ENCODE assay signal across 25 cellular contexts in the genomic region with DNA sequence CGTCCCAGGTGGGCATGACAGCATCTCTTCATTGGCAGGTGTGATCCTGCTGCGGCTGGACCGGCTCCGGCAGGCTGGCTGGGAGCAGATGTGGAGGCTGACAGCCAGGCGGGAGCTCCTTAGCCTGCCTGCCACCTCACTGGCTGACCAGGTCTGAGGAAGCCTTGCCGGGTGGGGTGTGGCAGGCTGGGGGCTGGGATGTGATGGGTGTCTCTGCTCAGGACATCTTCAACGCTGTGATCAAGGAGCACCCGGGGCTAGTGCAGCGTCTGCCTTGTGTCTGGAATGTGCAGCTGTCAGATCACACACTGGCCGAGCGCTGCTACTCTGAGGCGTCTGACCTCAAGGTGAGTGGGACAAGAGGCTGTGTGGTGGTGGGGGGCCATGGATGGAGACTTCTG. TPM values are rescaled to one million over a fixed set of nuclear protein-coding genes. Genes with fewer than 3 reads are reported as not detected.
DNase-seq lines count a peak whose midpoint lies in the region; ATAC-seq and TF ChIP-seq lines count a peak whose summit lies in the region.
"Had no signal": no experiment of that assay in that cellular context is flagged by ENCODE, and none has a peak within 500 bp of the region (broad histone marks: within the 10 kb centered on the region; RNA-seq: fewer than 3 reads in every experiment).

No MANE protein-coding gene starts in this region.

- peaks cover 32% of the 10 kb centered on the region for H3K4me1 Mint-ChIP-seq in activated CD8-positive, alpha-beta memory T cell treated with anti-CD3 and anti-CD28 coated beads, Interleukin-2, amount 10 ng/mL, durations not matched to agents 7 days and 5 days
- peaks cover 14% of the 10 kb centered on the region for H3K4me1 Mint-ChIP-seq in glutamatergic neuron (ENCODE audit: low read depth, unreplicated experiment)
- H3K4me1 Mint-ChIP-seq in stimulated activated naive B cell treated with anti-CD40 and anti-IgM and Interleukin-4, amounts not matched to agents 10 μg/mL and 1 μg/mL and 100 μg/mL, for 72 hours, result peaks cover 60 to 78% of the 10 kb centered on the region in 2 donors
- H3K4me1 Mint-ChIP-seq in endothelial cell (ENCODE audit: unreplicated experiment), result peaks cover 13% of the 10 kb centered on the region

- in situ Hi-C loops in G401 (cut with HindIII; ENCODE audit: low sequenced_read_pairs), result no loop called here
- in situ Hi-C loops in mammary epithelial cell (cut with MboI; ENCODE audit: low sequenced_read_pairs in 2 of 2), result no loop called here

- no TSS peak for BruUV-seq in mammary epithelial cell (replicated peaks; lab: Mats Ljungman, UMichigan)

- no peaks in the 10 kb centered on the region for H3K27me3 ChIP-seq in mammary epithelial cell (ENCODE audit: insufficient read depth, low read length)
- H3K27me3 ChIP-seq: body of pancreas, ovary had no signal

- peak; percentile 48 for DNase-seq in activated CD8-positive, alpha-beta memory T cell treated with anti-CD3 and anti-CD28 coated beads, Interleukin-2, amount 50 U/mL, for 48 hours
- no peak for DNase-seq in activated CD8-positive, alpha-beta memory T cell treated with anti-CD3 and anti-CD28 coated beads, Interleukin-2, amount 10 ng/mL, durations not matched to agents 7 days and 5 days
- DNase-seq in GM10266 (ENCODE audit: extremely low spot score), result peak; percentile 6
- DNase-seq in glutamatergic neuron, result peak; percentile 68
- no peak for DNase-seq in stimulated activated naive B cell treated with anti-CD40 and anti-IgM and Interleukin-4, amounts not matched to agents 10 μg/mL and 1 μg/mL and 100 μg/mL, for 72 hours
- no peak for DNase-seq in G401 (ENCODE audit: low spot score)
- DNase-seq in mammary epithelial cell, result no peak
- DNase-seq in endothelial cell (ENCODE audit: low spot score), result no peak
- DNase-seq: activated CD4-positive, alpha-beta T cell treated with anti-CD3 and anti-CD28 coated beads, Interleukin-2, amount 50 U/mL, for 1 hour; activated naive CD4-positive, alpha-beta T cell treated with anti-CD3 and anti-CD28 coated beads, Interleukin-2, amount 10 ng/mL, durations not matched to agents 7 days and 5 days; activated T-cell treated with anti-CD3 and anti-CD28 coated beads for 4 hours; CD4-positive, alpha-beta T cell; DMS79; GM23248; Karpas-422; NCI-H1105; NCI-H2081 treated with DMSO at 0.1 percent for 48 hours; NCI-H524 had no signal

- H2AFZ ChIP-seq in mammary epithelial cell (ENCODE audit: low read depth, low read length), result no peak overlapping the region
- H2AFZ ChIP-seq: GM23248 had no signal

- TF ChIP-seq CTCF in GM10266 (IDR thresholded peaks at IDR 0.05; ENCODE audit: control insufficient read depth, insufficient read depth, low read depth, missing control alignments), result no peak
- TF ChIP-seq CTCF in glutamatergic neuron (IDR thresholded peaks at IDR 0.05; ENCODE audit: partially characterized antibody, unreplicated experiment), result no peak
- no peak for TF ChIP-seq CTCF in mammary epithelial cell (conservative IDR thresholded peaks at IDR 0.05 in 1 of 2, IDR thresholded peaks at IDR 0.05 in 1 of 2; ENCODE audit: extremely low read depth in 1 of 2, insufficient read depth in 1 of 2, low read depth in 1 of 2, low read length in 2 of 2)
- TF ChIP-seq CTCF in endothelial cell (IDR thresholded peaks at IDR 0.05; ENCODE audit: unreplicated experiment), result no peak

- peaks cover 19% of the 10 kb centered on the region for H3K27me3 Mint-ChIP-seq in activated CD8-positive, alpha-beta memory T cell treated with anti-CD3 and anti-CD28 coated beads, Interleukin-2, amount 10 ng/mL, durations not matched to agents 7 days and 5 days
- H3K27me3 Mint-ChIP-seq in glutamatergic neuron (ENCODE audit: unreplicated experiment), result peaks cover 25% of the 10 kb centered on the region
- no peaks in the 10 kb centered on the region for H3K27me3 Mint-ChIP-seq in stimulated activated naive B cell treated with anti-CD40 and anti-IgM and Interleukin-4, amounts not matched to agents 10 μg/mL and 1 μg/mL and 100 μg/mL, for 72 hours
- peaks cover 30% of the 10 kb centered on the region for H3K27me3 Mint-ChIP-seq in endothelial cell (ENCODE audit: unreplicated experiment)

- no peaks in the 10 kb centered on the region for H3K79me2 ChIP-seq in mammary epithelial cell (ENCODE audit: insufficient read depth, low read length)

- no peak overlapping the region for H3K27ac ChIP-seq in mammary epithelial cell (ENCODE audit: insufficient read depth, low read depth, low read length)
- H3K27ac ChIP-seq: body of pancreas, GM23248, ovary, sigmoid colon had no signal

- no peak overlapping the region for H3K4me3 Mint-ChIP-seq in activated CD8-positive, alpha-beta memory T cell treated with anti-CD3 and anti-CD28 coated beads, Interleukin-2, amount 10 ng/mL, durations not matched to agents 7 days and 5 days
- no peak overlapping the region for H3K4me3 Mint-ChIP-seq in glutamatergic neuron (ENCODE audit: unreplicated experiment)
- no peak overlapping the region for H3K4me3 Mint-ChIP-seq in stimulated activated naive B cell treated with anti-CD40 and anti-IgM and Interleukin-4, amounts not matched to agents 10 μg/mL and 1 μg/mL and 100 μg/mL, for 72 hours
- no peak overlapping the region for H3K4me3 Mint-ChIP-seq in endothelial cell (ENCODE audit: unreplicated experiment)
- H3K4me3 Mint-ChIP-seq: activated naive CD4-positive, alpha-beta T cell treated with anti-CD3 and anti-CD28 coated beads, Interleukin-2, amount 10 ng/mL, durations not matched to agents 7 days and 5 days; CD4-positive, alpha-beta T cell; stimulated activated naive CD8-positive, alpha-beta T cell treated with anti-CD3 and anti-CD28 coated beads, Interleukin-15, Interleukin-2, amounts not matched to agents 100 ng/mL and 50 ng/mL, for 24 hours had no signal

- no peaks in the 10 kb centered on the region for H3K9me3 Mint-ChIP-seq in activated CD8-positive, alpha-beta memory T cell treated with anti-CD3 and anti-CD28 coated beads, Interleukin-2, amount 10 ng/mL, durations not matched to agents 7 days and 5 days (ENCODE audit: low read depth)
- H3K9me3 Mint-ChIP-seq in glutamatergic neuron (ENCODE audit: unreplicated experiment) (peaks cover 10% of the 10 kb centered on the region), endothelial cell (ENCODE audit: unreplicated experiment) (no peaks in the 10 kb centered on the region)
- H3K9me3 Mint-ChIP-seq in stimulated activated naive B cell treated with anti-CD40 and anti-IgM and Interleukin-4, amounts not matched to agents 10 μg/mL and 1 μg/mL and 100 μg/mL, for 72 hours, result no peaks in the 10 kb centered on the region
- H3K9me3 Mint-ChIP-seq: activated naive CD4-positive, alpha-beta T cell treated with anti-CD3 and anti-CD28 coated beads, Interleukin-2, amount 10 ng/mL, durations not matched to agents 7 days and 5 days; CD4-positive, alpha-beta T cell; stimulated activated naive CD8-positive, alpha-beta T cell treated with anti-CD3 and anti-CD28 coated beads, Interleukin-15, Interleukin-2, amounts not matched to agents 100 ng/mL and 50 ng/mL, for 24 hours had no signal

- 86% methylated on average over 7 of the region's 12 CpGs for WGBS in mammary epithelial cell (ENCODE audit: low coverage, missing lambda C conversion rate)

- intact Hi-C loops in mammary epithelial cell (cut with micrococcal nuclease), result no loop called here

- dilution Hi-C loops in mammary epithelial cell (cut with HindIII; ENCODE audit: low sequenced_read_pairs), result loop anchor here (5.0 kb wide), 1 partner anchor 54 kb away; no protein-coding TSS in a partner anchor

- no peak overlapping the region for H3K4me2 ChIP-seq in mammary epithelial cell (ENCODE audit: insufficient read depth, low read depth, low read length)

- no peaks in the 10 kb centered on the region for H3K36me3 Mint-ChIP-seq in activated CD8-positive, alpha-beta memory T cell treated with anti-CD3 and anti-CD28 coated beads, Interleukin-2, amount 10 ng/mL, durations not matched to agents 7 days and 5 days
- no peaks in the 10 kb centered on the region for H3K36me3 Mint-ChIP-seq in glutamatergic neuron (ENCODE audit: unreplicated experiment)
- H3K36me3 Mint-ChIP-seq in stimulated activated naive B cell treated with anti-CD40 and anti-IgM and Interleukin-4, amounts not matched to agents 10 μg/mL and 1 μg/mL and 100 μg/mL, for 72 hours, result peaks cover 29 to 39% of the 10 kb centered on the region in 2 donors
- H3K36me3 Mint-ChIP-seq in endothelial cell (ENCODE audit: low read depth, unreplicated experiment), result peaks cover 5% of the 10 kb centered on the region

- CTCF ChIA-PET in activated CD8-positive, alpha-beta memory T cell treated with anti-CD3 and anti-CD28 coated beads, Interleukin-2, amount 10 ng/mL, durations not matched to agents 7 days and 5 days (lab: Charles Lee), result interaction anchor here (1.1 kb wide), 1 partner anchor 39 kb away, joined by 3 read pairs; no protein-coding TSS in a partner anchor
- CTCF ChIA-PET in mammary epithelial cell (lab: Charles Lee; ENCODE audit: low non-redundant PET), result no interaction called here

- H3K4me3 ChIP-seq in mammary epithelial cell (replicated peaks in 1 of 3; ENCODE audit: insufficient read depth in 1 of 3, low read depth in 2 of 3, low read length in 3 of 3), result no peak overlapping the region
- H3K4me3 ChIP-seq: body of pancreas, GM23248, lung, ovary, sigmoid colon had no signal

- H3K27ac Mint-ChIP-seq in activated CD8-positive, alpha-beta memory T cell treated with anti-CD3 and anti-CD28 coated beads, Interleukin-2, amount 10 ng/mL, durations not matched to agents 7 days and 5 days, result no peak overlapping the region
- peak overlapping the region; percentile 43 for H3K27ac Mint-ChIP-seq in glutamatergic neuron (ENCODE audit: unreplicated experiment)
- H3K27ac Mint-ChIP-seq in stimulated activated naive B cell treated with anti-CD40 and anti-IgM and Interleukin-4, amounts not matched to agents 10 μg/mL and 1 μg/mL and 100 μg/mL, for 72 hours, result peak overlapping the region; percentile 20
- no peak overlapping the region for H3K27ac Mint-ChIP-seq in endothelial cell (ENCODE audit: unreplicated experiment)
- H3K27ac Mint-ChIP-seq: activated naive CD4-positive, alpha-beta T cell treated with anti-CD3 and anti-CD28 coated beads, Interleukin-2, amount 10 ng/mL, durations not matched to agents 7 days and 5 days; CD4-positive, alpha-beta T cell; stimulated activated naive CD8-positive, alpha-beta T cell treated with anti-CD3 and anti-CD28 coated beads, Interleukin-15, Interleukin-2, amounts not matched to agents 100 ng/mL and 50 ng/mL, for 24 hours had no signal

- no peak for ATAC-seq in activated CD8-positive, alpha-beta memory T cell treated with anti-CD3 and anti-CD28 coated beads, Interleukin-2, amount 10 ng/mL, durations not matched to agents 7 days and 5 days
- ATAC-seq in stimulated activated naive B cell treated with anti-CD40 and anti-IgM and Interleukin-4, amounts not matched to agents 10 μg/mL and 1 μg/mL and 100 μg/mL, for 72 hours (replicated peaks), result no peak
- ATAC-seq: body of pancreas had no signal

- H3K9me3 ChIP-seq in mammary epithelial cell (replicated peaks; ENCODE audit: insufficient read depth, low read length), result no peaks in the 10 kb centered on the region
- H3K9me3 ChIP-seq: body of pancreas, ovary, sigmoid colon had no signal

- no peaks in the 10 kb centered on the region for H4K20me1 ChIP-seq in mammary epithelial cell (ENCODE audit: insufficient read depth, low read length)

- H3K9ac ChIP-seq in mammary epithelial cell (ENCODE audit: insufficient read depth, low read length), result no peak overlapping the region
- H3K9ac ChIP-seq: GM23248 had no signal

- H3K4me1 ChIP-seq in mammary epithelial cell (ENCODE audit: insufficient read depth, low read length), result peaks cover 39% of the 10 kb centered on the region

- no peaks in the 10 kb centered on the region for H3K36me3 ChIP-seq in mammary epithelial cell (ENCODE audit: insufficient read depth, low read length)
- H3K36me3 ChIP-seq: ovary, sigmoid colon had no signal

RNA-seq across cellular contexts. Expression of a gene that starts 3.5 kb away (rescaled TPM):
- total RNA-seq in activated CD8-positive, alpha-beta memory T cell treated with anti-CD3 and anti-CD28 coated beads, Interleukin-2, amount 10 ng/mL, durations not matched to agents 7 days and 5 days, result under 1 TPM; 0.54 to 0.64 TPM
- total RNA-seq in glutamatergic neuron (ENCODE audit: unreplicated experiment) (3.0 TPM), mammary epithelial cell (10 to 100 TPM; 16.2 to 42.3 TPM), endothelial cell (ENCODE audit: unreplicated experiment) (0.95 TPM)
- total RNA-seq in G401 (2014; rRNA removed; shearing (Covaris generic)), result not detected in 2 replicates
- 16.4 TPM for polyA plus RNA-seq in mammary epithelial cell
- polyA minus RNA-seq in mammary epithelial cell, result 16.9 TPM
- total RNA-seq: GM23248, HT1080, myocyte, sigmoid colon had no signal
- polyA plus RNA-seq: GM23248 had no signal

RNA-seq across cellular contexts. Expression of a gene that starts 8.3 kb away (rescaled TPM):
- total RNA-seq in activated CD8-positive, alpha-beta memory T cell treated with anti-CD3 and anti-CD28 coated beads, Interleukin-2, amount 10 ng/mL, durations not matched to agents 7 days and 5 days, result 10 to 100 TPM; 45.9 to 53.9 TPM
- total RNA-seq in glutamatergic neuron (ENCODE audit: unreplicated experiment) (51.8 TPM), mammary epithelial cell (10 to 100 TPM; 28.5 to 30.9 TPM), endothelial cell (ENCODE audit: unreplicated experiment) (28.1 TPM)
- total RNA-seq in G401 (2014; rRNA removed; shearing (Covaris generic)), result 32.5 and 38.8 TPM in 2 replicates
- polyA plus RNA-seq in mammary epithelial cell, result 19.6 TPM
- polyA minus RNA-seq in mammary epithelial cell, result 18.1 TPM

RNA-seq across cellular contexts. Expression of a gene that starts 18.9 kb away (rescaled TPM):
- total RNA-seq in activated CD8-positive, alpha-beta memory T cell treated with anti-CD3 and anti-CD28 coated beads, Interleukin-2, amount 10 ng/mL, durations not matched to agents 7 days and 5 days, result 1 to 10 TPM in 1 of 2 experiments, under 1 TPM in 1; 0.93 to 1.5 TPM
- total RNA-seq in glutamatergic neuron (ENCODE audit: unreplicated experiment), result 0.78 TPM
- 0.24 TPM in 1 of 2 replicates, not detected in the other for total RNA-seq in G401 (2014; rRNA removed; shearing (Covaris generic))
- total RNA-seq in mammary epithelial cell, result 1 to 10 TPM; 2.1 to 2.7 TPM
- 0.24 TPM for polyA plus RNA-seq in mammary epithelial cell
- not detected for polyA minus RNA-seq in mammary epithelial cell
- total RNA-seq in endothelial cell (ENCODE audit: unreplicated experiment), result 1.1 TPM
- total RNA-seq: GM23248 had no signal
- polyA plus RNA-seq: GM23248 had no signal

RNA-seq across cellular contexts. Expression of a gene that starts 40.5 kb away (rescaled TPM):
- total RNA-seq in activated CD8-positive, alpha-beta memory T cell treated with anti-CD3 and anti-CD28 coated beads, Interleukin-2, amount 10 ng/mL, durations not matched to agents 7 days and 5 days, result under 1 TPM; 0.42 to 0.73 TPM
- total RNA-seq in glutamatergic neuron (ENCODE audit: unreplicated experiment), result 299 TPM
- total RNA-seq in G401 (2014; rRNA removed; shearing (Covaris generic)), result 32.5 and 38.5 TPM in 2 replicates
- 10 to 100 TPM in 1 of 2 donors, 1 to 10 TPM in 1; 6.7 to 11.0 TPM for total RNA-seq in mammary epithelial cell
- polyA plus RNA-seq in mammary epithelial cell, result 3.2 TPM
- 6.0 TPM for polyA minus RNA-seq in mammary epithelial cell
- total RNA-seq in endothelial cell (ENCODE audit: unreplicated experiment), result 3.7 TPM

Comparison
In these comparisons a context has a peak if more than half of its experiments do, and no peak if none do; other contexts are left out.
1. DNase-seq: peak in activated CD8-positive, alpha-beta memory T cell treated with anti-CD3 and anti-CD28 coated beads, Interleukin-2, amount 50 U/mL, for 48 hours (single experiment), GM10266 (single experiment) and glutamatergic neuron (single experiment); none in activated CD8-positive, alpha-beta memory T cell treated with anti-CD3 and anti-CD28 coated beads, Interleukin-2, amount 10 ng/mL, durations not matched to agents 7 days and 5 days (single experiment), stimulated activated naive B cell treated with anti-CD40 and anti-IgM and Interleukin-4, amounts not matched to agents 10 μg/mL and 1 μg/mL and 100 μg/mL, for 72 hours (single experiment), G401 (single experiment), mammary epithelial cell (single experiment) and endothelial cell (single experiment).
2. H3K27ac Mint-ChIP-seq: peak in glutamatergic neuron (single experiment) and stimulated activated naive B cell treated with anti-CD40 and anti-IgM and Interleukin-4, amounts not matched to agents 10 μg/mL and 1 μg/mL and 100 μg/mL, for 72 hours (single experiment); none in activated CD8-positive, alpha-beta memory T cell treated with anti-CD3 and anti-CD28 coated beads, Interleukin-2, amount 10 ng/mL, durations not matched to agents 7 days and 5 days (single experiment) and endothelial cell (single experiment).